20 cellular contexts compared by ENCODE assay signal in the genomic region with DNA sequence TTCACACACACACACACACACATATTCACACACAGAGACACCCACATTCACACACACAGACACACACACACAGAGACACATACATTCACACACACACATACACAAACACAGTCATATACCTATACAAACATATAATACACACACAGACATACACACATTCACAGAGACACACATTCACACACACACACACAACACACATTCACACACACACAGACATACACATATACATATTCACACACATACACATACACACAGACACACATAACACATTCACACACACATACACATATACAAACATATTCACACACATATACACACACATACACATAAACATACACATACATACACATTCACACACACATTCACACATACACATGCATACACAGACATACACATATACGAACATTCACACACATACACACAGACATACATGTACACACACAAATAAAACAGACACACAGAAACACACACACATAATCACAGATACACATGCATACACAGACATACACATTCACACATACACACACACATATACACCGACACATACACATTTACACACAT. TPM values are rescaled to one million over a fixed set of nuclear protein-coding genes. Genes with fewer than 3 reads are reported as not detected.
DNase-seq lines count a peak whose midpoint lies in the region; ATAC-seq, FAIRE-seq and TF ChIP-seq lines count a peak whose summit lies in the region.
"Had no signal": no experiment of that assay in that cellular context is flagged by ENCODE, and none has a peak within 500 bp of the region (broad histone marks: within the 10 kb centered on the region; RNA-seq: fewer than 3 reads in every experiment).

No MANE protein-coding gene starts in this region.

- H2BK20ac ChIP-seq in H1 (ENCODE audit: low read length): no peak overlapping the region

- H3K23me2 ChIP-seq in H1 (ENCODE audit: low read depth, low read length): peaks cover 6% of the 10 kb centered on the region; the same call in 1 of the 2 replicates

- no peak overlapping the region for H3K18ac ChIP-seq in H1 (ENCODE audit: extremely low read depth, low read length)

- H3F3A ChIP-seq in GM23248 (ENCODE audit: insufficient read depth) (peaks cover 36% of the 10 kb centered on the region), Loucy (ENCODE audit: low read depth) (peaks cover 2% of the 10 kb centered on the region; the same call in 1 of the 2 replicates)

- H2AFZ ChIP-seq in GM23248: no peak overlapping the region
- no peak overlapping the region for H2AFZ ChIP-seq in Loucy (ENCODE audit: low read length)
- H2AFZ ChIP-seq in H1 (ENCODE audit: low read length): no peak overlapping the region
- H2AFZ ChIP-seq: neural progenitor cell had no signal

- H3K9ac ChIP-seq in GM23248 (0 out of 2 replicates have a peak overlapping the region, but pooled peaks have one; percentile 65), Loucy (ENCODE audit: low read depth, low read length, poor library complexity, severe bottlenecking) (peak overlapping the region; percentile 69), H1 (replicated peaks in 1 of 4; ENCODE audit: extremely low read depth in 1 of 4, low read depth in 3 of 4, low read length in 3 of 4) (no peak overlapping the region)

- H3K27ac Mint-ChIP-seq in type B pancreatic cell: no peak overlapping the region
- H3K27ac Mint-ChIP-seq: activated naive CD8-positive, alpha-beta T cell treated with anti-CD3 and anti-CD28 coated beads, Interleukin-2, amount 10 ng/mL, durations not matched to agents 7 days and 5 days; neural progenitor cell; stimulated activated naive B cell treated with anti-CD40 and anti-IgM and Interleukin-4, amounts not matched to agents 10 μg/mL and 1 μg/mL and 100 μg/mL, for 72 hours had no signal

- no peak overlapping the region for H2BK120ac ChIP-seq in H1 (replicated peaks; ENCODE audit: low read depth, low read length)

- H3K4me1 Mint-ChIP-seq in type B pancreatic cell (ENCODE audit: unreplicated experiment): peaks cover 38% of the 10 kb centered on the region

- no peak overlapping the region for H3K4ac ChIP-seq in H1 (replicated peaks; ENCODE audit: insufficient read length, low read depth, low read length)

- FAIRE-seq in H1 (lab: Jason Lieb, UNC): no peak

- H4K8ac ChIP-seq in H1 (ENCODE audit: extremely low read depth, insufficient read depth, low read length): no peak overlapping the region

- WGBS in GM23248 (ENCODE audit: low coverage in 1 of 2, low lambda C conversion rate in 2 of 2, missing lambda C conversion rate in 2 of 2), 2 experiments: 68 to 79% methylated on average over 2 of the region's 2 CpGs
- WGBS in H1 (ENCODE audit: extremely low coverage in 1 of 2, insufficient coverage in 1 of 2, insufficient read length in 1 of 2, insufficient replicate concordance in 2 of 2, low coverage in 1 of 2, low lambda C conversion rate in 2 of 2, missing lambda C conversion rate in 1 of 2), 2 experiments: 76% methylated on average over 2 of the region's 2 CpGs; no CpG with 5 or more reads in 1 of the 2 experiments

- H2AK5ac ChIP-seq in H1 (ENCODE audit: low read depth, low read length): no peak overlapping the region

- H3K27ac ChIP-seq in GM23248 (no peak overlapping the region), H1 (ENCODE audit: low read depth, low read length) (no peak overlapping the region)
- H3K27ac ChIP-seq: coronary artery, neural progenitor cell, thoracic aorta had no signal

- H3K14ac ChIP-seq in H1 (ENCODE audit: insufficient read length): no peak overlapping the region

- H4K20me1 ChIP-seq in GM23248 (ENCODE audit: insufficient read depth) (no peaks in the 10 kb centered on the region), Loucy (ENCODE audit: insufficient read depth, low read length, poor library complexity, severe bottlenecking) (no peaks in the 10 kb centered on the region), H1 (replicated peaks in 1 of 2; ENCODE audit: control insufficient read depth in 1 of 2, insufficient read depth in 2 of 2, low read length in 2 of 2) (peaks cover 0 to 7% of the 10 kb centered on the region in 2 experiments)

- H3K56ac ChIP-seq in H1 (replicated peaks; ENCODE audit: insufficient read length, low read depth, low read length): peak overlapping the region; percentile 99

- no peaks in the 10 kb centered on the region for H3K79me2 ChIP-seq in GM23248 (ENCODE audit: insufficient read depth)
- H3K79me2 ChIP-seq in Loucy (ENCODE audit: insufficient read depth, low read length): peaks cover 13% of the 10 kb centered on the region; the same call in 1 of the 2 replicates
- H3K79me2 ChIP-seq in H1 (ENCODE audit: control insufficient read depth in 1 of 2, insufficient read depth in 2 of 2, low read length in 2 of 2): no peaks in the 10 kb centered on the region; a peak in 1 of 4 replicates

- no peak overlapping the region for H3K4me3 Mint-ChIP-seq in type B pancreatic cell
- H3K4me3 Mint-ChIP-seq: activated naive CD8-positive, alpha-beta T cell treated with anti-CD3 and anti-CD28 coated beads, Interleukin-2, amount 10 ng/mL, durations not matched to agents 7 days and 5 days; neural progenitor cell; stimulated activated naive B cell treated with anti-CD40 and anti-IgM and Interleukin-4, amounts not matched to agents 10 μg/mL and 1 μg/mL and 100 μg/mL, for 72 hours had no signal

- H3K4me1 ChIP-seq in GM23248 (ENCODE audit: insufficient read depth) (peaks cover 20% of the 10 kb centered on the region), Loucy (ENCODE audit: insufficient read depth, low read length, poor library complexity, severe bottlenecking) (peaks cover 78% of the 10 kb centered on the region), H1 (replicated peaks in 1 of 4; ENCODE audit: control insufficient read depth in 3 of 4, insufficient read depth in 4 of 4, low read length in 3 of 4) (peaks cover 4 to 30% (median 10%) of the 10 kb centered on the region in 4 experiments; a peak in 6 of 7 replicates)

- H4K5ac ChIP-seq in H1 (ENCODE audit: insufficient read length, low read depth, low read length): no peak overlapping the region

- ATAC-seq in GM19324 (IDR thresholded peaks at IDR 0.05; ENCODE audit: low FRiP score, unreplicated experiment) (no peak), GM18511 (IDR thresholded peaks at IDR 0.05; ENCODE audit: unreplicated experiment) (no peak)

- H3K36me3 ChIP-seq in GM23248 (ENCODE audit: low read depth): no peaks in the 10 kb centered on the region
- no peaks in the 10 kb centered on the region for H3K36me3 ChIP-seq in Loucy (ENCODE audit: insufficient read depth, low read length)
- H3K36me3 ChIP-seq in H1 (ENCODE audit: control insufficient read depth in 2 of 4, insufficient read depth in 4 of 4, low read length in 3 of 4): no peaks in the 10 kb centered on the region
- H3K36me3 ChIP-seq: brain microvascular endothelial cell, heart right ventricle, left ventricle myocardium inferior, neural progenitor cell, thoracic aorta had no signal

- H3K36me3 Mint-ChIP-seq in type B pancreatic cell: no peaks in the 10 kb centered on the region
- H3K36me3 Mint-ChIP-seq: activated naive CD8-positive, alpha-beta T cell treated with anti-CD3 and anti-CD28 coated beads, Interleukin-2, amount 10 ng/mL, durations not matched to agents 7 days and 5 days; immature natural killer cell; neural progenitor cell had no signal

- TF ChIP-seq RAD21 in H1 (IDR thresholded peaks at IDR 0.05 in 1 of 2, conservative IDR thresholded peaks at IDR 0.05 in 1 of 2; ENCODE audit: low read depth in 2 of 2, low read length in 2 of 2): no peak

- CTCF ChIA-PET in H1 (lab: Charles Lee; ENCODE audit: partially characterized antibody): interaction anchor here (1.0 to 15.6 kb wide), 9 partner anchors 10 to 229 kb away, joined by 3 to 260 read pairs (median 12); a partner anchor contains a TSS

- no peaks in the 10 kb centered on the region for H3K79me1 ChIP-seq in H1 (ENCODE audit: low read depth, low read length)

- H2BK12ac ChIP-seq in H1 (ENCODE audit: low read depth, low read length): no peak overlapping the region

- no peak overlapping the region for H3K23ac ChIP-seq in H1 (ENCODE audit: insufficient read length)

- H3K9me3 ChIP-seq in GM23248 (ENCODE audit: low read depth) (no peaks in the 10 kb centered on the region), Loucy (ENCODE audit: insufficient read depth, low read depth, low read length) (no peaks in the 10 kb centered on the region), H1 (ENCODE audit: insufficient read depth in 2 of 2, low read depth in 1 of 2, low read length in 1 of 2) (no peaks in the 10 kb centered on the region)
- H3K9me3 ChIP-seq: heart right ventricle, left ventricle myocardium inferior, thoracic aorta had no signal

- H4K91ac ChIP-seq in H1 (replicated peaks; ENCODE audit: insufficient read length, low read length): peak overlapping the region; percentile 27

- in situ Hi-C loops in GM23248 (cut with MboI): no loop called here

- H3K9me2 ChIP-seq in GM23248 (ENCODE audit: insufficient read depth) (no peaks in the 10 kb centered on the region), Loucy (replicated peaks; ENCODE audit: low read depth, low read length) (no peaks in the 10 kb centered on the region)

- 0 out of 2 replicates have a peak overlapping the region, but pooled peaks have one; percentile 54 for H2BK15ac ChIP-seq in H1 (ENCODE audit: low read length)

- H3K4me3 ChIP-seq in GM23248 (no peak overlapping the region), Loucy (ENCODE audit: low read length, poor library complexity, severe bottlenecking) (peak overlapping the region; percentile 56), H1 (ENCODE audit: extremely low read depth in 1 of 4, insufficient read depth in 2 of 4, low read depth in 3 of 4, low read length in 4 of 4) (no peak overlapping the region)
- H3K4me3 ChIP-seq: coronary artery, heart right ventricle, left ventricle myocardium inferior, neural progenitor cell, skin epidermis, thoracic aorta had no signal

- no peak for TF ChIP-seq EP300 in H1 (IDR thresholded peaks at IDR 0.05; ENCODE audit: borderline replicate concordance in 1 of 2, low read depth in 2 of 2, low read length in 2 of 2)

- POLR2A ChIA-PET in H1 (lab: Charles Lee; ENCODE audit: partially characterized antibody): interaction anchor here (1.2 to 1.6 kb wide), 2 partner anchors 10 to 23 kb away, joined by 4 to 5 read pairs; no protein-coding TSS in a partner anchor

- H3K27me3 ChIP-seq in GM23248 (replicated peaks; ENCODE audit: insufficient read depth) (no peaks in the 10 kb centered on the region), Loucy (ENCODE audit: insufficient read depth, low read length, poor library complexity, severe bottlenecking) (no peaks in the 10 kb centered on the region), H1 (replicated peaks in 1 of 4; ENCODE audit: control insufficient read depth in 3 of 4, extremely low read depth in 1 of 4, insufficient read depth in 3 of 4, low read length in 3 of 4) (no peaks in the 10 kb centered on the region; a peak in 1 of 7 replicates)
- H3K27me3 ChIP-seq: brain microvascular endothelial cell had no signal

- no peak for TF ChIP-seq POLR2A in H1 (IDR thresholded peaks at IDR 0.05; ENCODE audit: control extremely low read depth in 1 of 2, low read depth in 2 of 2, low read length in 2 of 2)

- H3K9me3 Mint-ChIP-seq in type B pancreatic cell: no peaks in the 10 kb centered on the region
- H3K9me3 Mint-ChIP-seq: activated naive CD8-positive, alpha-beta T cell treated with anti-CD3 and anti-CD28 coated beads, Interleukin-2, amount 10 ng/mL, durations not matched to agents 7 days and 5 days; immature natural killer cell; neural progenitor cell; stimulated activated naive B cell treated with anti-CD40 and anti-IgM and Interleukin-4, amounts not matched to agents 10 μg/mL and 1 μg/mL and 100 μg/mL, for 72 hours had no signal

- TF ChIP-seq CTCF in Loucy (conservative IDR thresholded peaks at IDR 0.05; ENCODE audit: low read length): no peak
- no peak for TF ChIP-seq CTCF in H1 (IDR thresholded peaks at IDR 0.05; ENCODE audit: control extremely low read depth in 1 of 3, insufficient read depth in 1 of 3, low read depth in 1 of 3, low read length in 3 of 3)
- TF ChIP-seq CTCF in type B pancreatic cell (conservative IDR thresholded peaks at IDR 0.05): peak; percentile 5

- H2BK5ac ChIP-seq in H1 (ENCODE audit: low read depth, low read length): no peak overlapping the region

- H3K27me3 Mint-ChIP-seq in type B pancreatic cell: peaks cover 8% of the 10 kb centered on the region

- DNase-seq in GM23248: no peak
- DNase-seq in H1 (ENCODE audit: low read depth in 1 of 2, low spot score in 2 of 2): no peak
- no peak for DNase-seq in type B pancreatic cell (ENCODE audit: extremely low spot score, unreplicated experiment)
- DNase-seq in COLO829 (ENCODE audit: low spot score): no peak
- DNase-seq: NCI-H510A had no signal

- H3K4me2 ChIP-seq in GM23248 (ENCODE audit: unreplicated experiment) (no peak overlapping the region), Loucy (ENCODE audit: low read depth, low read length, poor library complexity, severe bottlenecking) (peak overlapping the region; percentile 75), H1 (ENCODE audit: insufficient read depth in 1 of 2, low read depth in 2 of 2, low read length in 2 of 2) (no peak overlapping the region)
- H3K4me2 ChIP-seq: neural progenitor cell had no signal

RNA-seq across cellular contexts. Expression of a gene that starts 7.9 kb away (rescaled TPM):
- 1.5 and 3.4 TPM in 2 replicates for total RNA-seq in GM23248 (2014; rRNA removed; shearing (Covaris generic))
- 0.43 and 0.93 TPM in 2 replicates for polyA plus RNA-seq in GM23248 (2016; fragmentation: Nextera tagmentation; extraction: Ambion mirVana)
- total RNA-seq in H1 (2021; fragmentation: NEBNext Ultra II Directional; extraction: Animal tissue kit (Norgen Biotek cat#: 25700)): 1.4 and 2.1 TPM in 2 replicates
- polyA plus RNA-seq in H1 (2011; rRNA removed): 0.77 and 1.1 TPM in 2 replicates
- polyA plus RNA-seq in H1 (2011; cell fraction: cytosol; rRNA removed): 1.4 TPM
- polyA plus RNA-seq in H1 (2011; cell fraction: nucleus; rRNA removed): 3.1 TPM
- 1.1 to 1.6 TPM (median 1.5 TPM) in 4 replicates for polyA plus RNA-seq in H1 (2012, experiment 1 of 2)
- 2.3 TPM for polyA plus RNA-seq in H1 (2012, experiment 2 of 2)
- polyA plus RNA-seq in H1 (2013, experiment 1 of 2): 2.0 TPM
- 1.5 TPM for polyA plus RNA-seq in H1 (2013, experiment 2 of 2)
- polyA minus RNA-seq in H1 (2011; rRNA and poly(A)+ RNA removed): 0.12 and 0.22 TPM in 2 replicates
- polyA minus RNA-seq in H1 (2011; cell fraction: cytosol; rRNA and poly(A)+ RNA removed): not detected
- 3.5 TPM for polyA minus RNA-seq in H1 (2011; cell fraction: nucleus; rRNA and poly(A)+ RNA removed)
- 0.33 and 3.3 TPM in 2 replicates for total RNA-seq in type B pancreatic cell (ENCODE audit: low replicate concordance)
- total RNA-seq: MCF 10A had no signal

RNA-seq across cellular contexts. Expression of a gene that starts 10.2 kb away (rescaled TPM):
- total RNA-seq in GM23248 (2014; rRNA removed; shearing (Covaris generic)): 6.3 and 8.3 TPM in 2 replicates
- polyA plus RNA-seq in GM23248 (2016; fragmentation: Nextera tagmentation; extraction: Ambion mirVana) (1.1 and 1.6 TPM in 2 replicates), H1 (2011; rRNA removed) (2.7 and 3.3 TPM in 2 replicates)
- 3.7 and 4.0 TPM in 2 replicates for total RNA-seq in H1 (2021; fragmentation: NEBNext Ultra II Directional; extraction: Animal tissue kit (Norgen Biotek cat#: 25700))
- 1.7 TPM for polyA plus RNA-seq in H1 (2011; cell fraction: cytosol; rRNA removed)
- polyA plus RNA-seq in H1 (2011; cell fraction: nucleus; rRNA removed): 1.7 TPM
- 1.4 to 3.4 TPM (median 2.9 TPM) in 4 replicates for polyA plus RNA-seq in H1 (2012, experiment 1 of 2)
- polyA plus RNA-seq in H1 (2012, experiment 2 of 2): 4.0 TPM
- polyA plus RNA-seq in H1 (2013, experiment 1 of 2): 2.8 TPM
- polyA plus RNA-seq in H1 (2013, experiment 2 of 2): 2.8 TPM
- polyA minus RNA-seq in H1 (2011; rRNA and poly(A)+ RNA removed): 0.19 and 1.4 TPM in 2 replicates
- polyA minus RNA-seq in H1 (2011; cell fraction: cytosol; rRNA and poly(A)+ RNA removed): 0.66 TPM
- polyA minus RNA-seq in H1 (2011; cell fraction: nucleus; rRNA and poly(A)+ RNA removed): 0.80 TPM
- 2.5 and 10.0 TPM in 2 replicates for total RNA-seq in type B pancreatic cell (ENCODE audit: low replicate concordance)
- total RNA-seq: activated CD8-positive, alpha-beta memory T cell treated with anti-CD3 and anti-CD28 coated beads for 36 hours; MCF 10A had no signal

RNA-seq across cellular contexts. Expression of a gene that starts 37.9 kb away (rescaled TPM):
- 0.65 and 1.4 TPM in 2 replicates for total RNA-seq in GM23248 (2014; rRNA removed; shearing (Covaris generic))
- polyA plus RNA-seq in GM23248 (2016; fragmentation: Nextera tagmentation; extraction: Ambion mirVana): 0.96 and 1.0 TPM in 2 replicates
- not detected in 2 replicates for total RNA-seq in H1 (2021; fragmentation: NEBNext Ultra II Directional; extraction: Animal tissue kit (Norgen Biotek cat#: 25700))
- polyA plus RNA-seq in H1 (2011; rRNA removed): 0.09 TPM in 1 of 2 replicates, not detected in the other
- not detected for polyA plus RNA-seq in H1 (2011; cell fraction: cytosol; rRNA removed)
- not detected for polyA plus RNA-seq in H1 (2011; cell fraction: nucleus; rRNA removed)
- not detected in 4 replicates for polyA plus RNA-seq in H1 (2012, experiment 1 of 2)
- not detected for polyA plus RNA-seq in H1 (2012, experiment 2 of 2)
- polyA plus RNA-seq in H1 (2013, experiment 1 of 2): not detected
- polyA plus RNA-seq in H1 (2013, experiment 2 of 2): not detected
- polyA minus RNA-seq in H1 (2011; rRNA and poly(A)+ RNA removed): not detected in 2 replicates
- polyA minus RNA-seq in H1 (2011; cell fraction: cytosol; rRNA and poly(A)+ RNA removed): not detected
- polyA minus RNA-seq in H1 (2011; cell fraction: nucleus; rRNA and poly(A)+ RNA removed): not detected
- total RNA-seq in type B pancreatic cell (ENCODE audit: low replicate concordance): 4.3 and 10.4 TPM in 2 replicates
- total RNA-seq: activated CD8-positive, alpha-beta memory T cell treated with anti-CD3 and anti-CD28 coated beads for 36 hours had no signal

RNA-seq across cellular contexts. Expression of a gene that starts 46.5 kb away (rescaled TPM):
- 8.9 and 10.0 TPM in 2 replicates for total RNA-seq in GM23248 (2014; rRNA removed; shearing (Covaris generic))
- 12.7 and 12.9 TPM in 2 replicates for polyA plus RNA-seq in GM23248 (2016; fragmentation: Nextera tagmentation; extraction: Ambion mirVana)
- total RNA-seq in H1 (2021; fragmentation: NEBNext Ultra II Directional; extraction: Animal tissue kit (Norgen Biotek cat#: 25700)): 25.9 and 26.2 TPM in 2 replicates
- 21.2 and 27.9 TPM in 2 replicates for polyA plus RNA-seq in H1 (2011; rRNA removed)
- polyA plus RNA-seq in H1 (2011; cell fraction: cytosol; rRNA removed): 15.5 TPM
- 46.6 TPM for polyA plus RNA-seq in H1 (2011; cell fraction: nucleus; rRNA removed)
- 16.4 to 25.4 TPM (median 22.4 TPM) in 4 replicates for polyA plus RNA-seq in H1 (2012, experiment 1 of 2)
- polyA plus RNA-seq in H1 (2012, experiment 2 of 2): 15.6 TPM
- 30.8 TPM for polyA plus RNA-seq in H1 (2013, experiment 1 of 2)
- 30.3 TPM for polyA plus RNA-seq in H1 (2013, experiment 2 of 2)
- polyA minus RNA-seq in H1 (2011; rRNA and poly(A)+ RNA removed): 12.5 and 16.5 TPM in 2 replicates
- 16.4 TPM for polyA minus RNA-seq in H1 (2011; cell fraction: cytosol; rRNA and poly(A)+ RNA removed)
- 22.9 TPM for polyA minus RNA-seq in H1 (2011; cell fraction: nucleus; rRNA and poly(A)+ RNA removed)
- 12.3 and 17.2 TPM in 2 replicates for total RNA-seq in type B pancreatic cell (ENCODE audit: low replicate concordance)

Comparison
In these comparisons a context has a peak if more than half of its experiments do, and no peak if none do; other contexts are left out.
1. H3K9ac ChIP-seq: peak in GM23248 (single experiment) and Loucy (single experiment); none in H1 (0 of 4).